18 cellular contexts compared by ENCODE assay signal in genomic region chr7:54944179-54944578, GRCh38.
DNase-seq lines count a peak whose midpoint lies in the region; ATAC-seq, FAIRE-seq and TF ChIP-seq lines count a peak whose summit lies in the region.
"Had no signal": no experiment of that assay in that cellular context is flagged by ENCODE, and none has a peak within 500 bp of the region (broad histone marks: within the 10 kb centered on the region; RNA-seq: fewer than 3 reads in every experiment).

No MANE protein-coding gene starts in this region.

- H3K27me3 Mint-ChIP-seq in CD14-positive monocyte (ENCODE audit: low read depth in 3 of 3): no peaks in the 10 kb centered on the region

- no peak overlapping the region for H3K4me3 Mint-ChIP-seq in CD14-positive monocyte
- H3K4me3 Mint-ChIP-seq: brain; CD8-positive, alpha-beta T cell had no signal

- H3K36me3 ChIP-seq in bronchial epithelial cell (ENCODE audit: control insufficient read depth, insufficient read depth, low read length): no peaks in the 10 kb centered on the region
- no peaks in the 10 kb centered on the region for H3K36me3 ChIP-seq in lower lobe of right lung
- no peaks in the 10 kb centered on the region for H3K36me3 ChIP-seq in upper lobe of right lung

- H3K27ac ChIP-seq in lower lobe of right lung (no peak overlapping the region), upper lobe of right lung (no peak overlapping the region)
- H3K27ac ChIP-seq: VCaP had no signal

- peak; percentile 60 for FAIRE-seq in bronchial epithelial cell (lab: Jason Lieb, UNC)
- FAIRE-seq: GM12892 had no signal

- DNase-seq in NCI-H2196 (lab: John Stamatoyannopoulos, UW; ENCODE audit: unreplicated experiment) (peak; percentile 28), NCI-H2196 treated with DMSO at 0.1 percent for 48 hours (lab: John Stamatoyannopoulos, UW; ENCODE audit: unreplicated experiment) (no peak), bronchial epithelial cell (ENCODE audit: low read depth) (no peak), lower lobe of right lung (no peak), upper lobe of right lung (no peak), SK-N-DZ (ENCODE audit: low spot score) (no peak), CD14-positive monocyte (ENCODE audit: low spot score) (no peak), cerebellum (ENCODE audit: low spot score) (no peak)
- DNase-seq: 8988T; CD8-positive, alpha-beta T cell; KBM-7; NCI-H1436; NCI-H510A; stimulated activated CD4-positive, alpha-beta T cell treated with anti-CD3 and anti-CD28 coated beads, Interleukin-15, amount 100 ng/mL, for 24 hours; SW 1271 had no signal

- intact Hi-C loops in lower lobe of right lung (cut with DNase I) (no loop called here), upper lobe of right lung (cut with DNase I) (no loop called here), CD14-positive monocyte (cut with micrococcal nuclease) (no loop called here)

- TF ChIP-seq CTCF in bronchial epithelial cell (IDR thresholded peaks at IDR 0.05; ENCODE audit: insufficient read depth, low read length, severe bottlenecking) (no peak), lower lobe of right lung (IDR thresholded peaks at IDR 0.05) (no peak), upper lobe of right lung (IDR thresholded peaks at IDR 0.05) (no peak), CD14-positive monocyte (IDR thresholded peaks at IDR 0.05) (no peak)

- no peak overlapping the region for H3K27ac Mint-ChIP-seq in CD14-positive monocyte
- H3K27ac Mint-ChIP-seq: brain; CD8-positive, alpha-beta T cell had no signal

- peak; percentile 56 to 89 for ATAC-seq in lower lobe of right lung
- peak; percentile 83 for ATAC-seq in upper lobe of right lung
- ATAC-seq: CD8-positive, alpha-beta T cell had no signal

- peaks cover 2 to 14% (median 5%) of the 10 kb centered on the region in 7 donors for H3K9me3 Mint-ChIP-seq in CD14-positive monocyte
- H3K9me3 Mint-ChIP-seq: CD8-positive, alpha-beta T cell had no signal

- no peaks in the 10 kb centered on the region for H3K36me3 Mint-ChIP-seq in CD14-positive monocyte
- H3K36me3 Mint-ChIP-seq: brain; CD8-positive, alpha-beta T cell had no signal

- H3K4me1 Mint-ChIP-seq in CD14-positive monocyte: no peaks in the 10 kb centered on the region

- H3K27me3 ChIP-seq in bronchial epithelial cell (ENCODE audit: control insufficient read depth, insufficient read depth, low read length): no peaks in the 10 kb centered on the region
- H3K27me3 ChIP-seq in lower lobe of right lung (ENCODE audit: low read depth): no peaks in the 10 kb centered on the region
- H3K27me3 ChIP-seq in upper lobe of right lung: no peaks in the 10 kb centered on the region

- no peaks in the 10 kb centered on the region for H3K9me3 ChIP-seq in lower lobe of right lung
- H3K9me3 ChIP-seq in upper lobe of right lung: no peaks in the 10 kb centered on the region

- H3K4me3 ChIP-seq in bronchial epithelial cell (ENCODE audit: low read depth, low read length): no peak overlapping the region
- H3K4me3 ChIP-seq in lower lobe of right lung: no peak overlapping the region
- no peak overlapping the region for H3K4me3 ChIP-seq in upper lobe of right lung

- H3K4me1 ChIP-seq in lower lobe of right lung (peaks cover 3% of the 10 kb centered on the region), upper lobe of right lung (no peaks in the 10 kb centered on the region)
